Comparison of ENCODE assay signal across 27 cellular contexts in genomic region chr13:111913790-111914189, GRCh38.
DNase-seq lines count a peak whose midpoint lies in the region; ATAC-seq and TF ChIP-seq lines count a peak whose summit lies in the region.
"Had no signal": no experiment of that assay in that cellular context is flagged by ENCODE, and none has a peak within 500 bp of the region (broad histone marks: within the 10 kb centered on the region; RNA-seq: fewer than 3 reads in every experiment).

No MANE protein-coding gene starts in this region.

- CTCF ChIA-PET in HEK293T (lab: Yijun Ruan, JAX): no interaction called here

- POLR2A ChIA-PET in HEK293T (lab: Yijun Ruan, JAX): no interaction called here

- ATAC-seq in left lobe of liver (no peak), HG02884 (IDR thresholded peaks at IDR 0.05; ENCODE audit: unreplicated experiment) (no peak)
- ATAC-seq: HCT116; naive thymus-derived CD8-positive, alpha-beta T cell; Panc1; stimulated activated naive B cell treated with anti-CD40 and anti-IgM and Interleukin-4, amounts not matched to agents 10 μg/mL and 1 μg/mL and 100 μg/mL, for 72 hours had no signal

- DNase-seq in activated effector memory CD4-positive, alpha-beta T cell treated with anti-CD3 and anti-CD28 coated beads, Interleukin-2, amount 50 U/mL, for 16 hours: peak; percentile 37
- no peak for DNase-seq in activated effector memory CD4-positive, alpha-beta T cell treated with Interleukin-2 at 50 U/mL for 16 hours
- DNase-seq in RPMI8226 (peak; percentile 52), left lobe of liver (ENCODE audit: low spot score) (peak; percentile 11), ureter (ENCODE audit: low spot score) (peak; percentile 26), amygdala (lab: John Stamatoyannopoulos, UW) (no peak), HEK293T (ENCODE audit: extremely low spot score) (no peak)
- DNase-seq: activated CD4-positive, alpha-beta memory T cell treated with anti-CD3 and anti-CD28 coated beads, Interleukin-2, amount 10 ng/mL, durations not matched to agents 7 days and 5 days; amniotic stem cell; brain microvascular endothelial cell; COR-L47; DND-41; effector CD4-positive, alpha-beta T cell; GF-D8; hippocampal formation; KBM-7; NCI-H1092 treated with DMSO at 0.1 percent for 48 hours; NCI-H2029 treated with DMSO at 0.1 percent for 48 hours; NCI-H524 treated with DMSO at 0.1 percent for 48 hours; SHP77 treated with DMSO at 0.1 percent for 48 hours; stimulated activated naive B cell treated with anti-CD40 and anti-IgM and Interleukin-4, amounts not matched to agents 10 μg/mL and 1 μg/mL and 100 μg/mL, for 72 hours; substantia nigra; upper lobe of left lung had no signal

TF ChIP-seq in HEK293T, 16 proteins besides CTCF, POLR2A, EP300 and RAD21:
- TF ChIP-seq ELF4 (IDR thresholded peaks at IDR 0.05): no peak

Comparison
In these comparisons a context has a peak if more than half of its experiments do, and no peak if none do; other contexts are left out.
1. DNase-seq: peak in activated effector memory CD4-positive, alpha-beta T cell treated with anti-CD3 and anti-CD28 coated beads, Interleukin-2, amount 50 U/mL, for 16 hours (single experiment), RPMI8226 (single experiment), left lobe of liver (single experiment) and ureter (single experiment); none in activated effector memory CD4-positive, alpha-beta T cell treated with Interleukin-2 at 50 U/mL for 16 hours (single experiment), amygdala (0 of 56) and HEK293T (single experiment).